13 cellular contexts compared by ENCODE assay signal in genomic region chr11:35178067-35178805, GRCh38. TPM values are rescaled to one million over a fixed set of nuclear protein-coding genes. Genes with fewer than 3 reads are reported as not detected.
DNase-seq lines count a peak whose midpoint lies in the region; ATAC-seq and TF ChIP-seq lines count a peak whose summit lies in the region.
"Had no signal": no experiment of that assay in that cellular context is flagged by ENCODE, and none has a peak within 500 bp of the region (broad histone marks: within the 10 kb centered on the region; RNA-seq: fewer than 3 reads in every experiment).

No MANE protein-coding gene starts in this region.

- no TSS peak for BruUV-seq in Calu3 (replicated peaks; lab: Mats Ljungman, UMichigan)

- intact Hi-C loops in Calu3 (cut with micrococcal nuclease; ENCODE audit: unreplicated experiment): no loop called here
- intact Hi-C loops in Right ventricle myocardium superior (cut with DNase I): no loop called here

- no peak for ATAC-seq in effector memory CD8-positive, alpha-beta T cell (replicated peaks)
- ATAC-seq in natural killer cell treated with Interleukin-12 subunit alpha and Interleukin-12 subunit beta and Interleukin-15 and Interleukin-18, amount 100 ng/mL, for 72 hours: no peak
- no peak for ATAC-seq in Right ventricle myocardium superior (ENCODE audit: poor library complexity)
- no peak for ATAC-seq in GM18907 (IDR thresholded peaks at IDR 0.05; ENCODE audit: unreplicated experiment)
- ATAC-seq in HG03460 (IDR thresholded peaks at IDR 0.05; ENCODE audit: unreplicated experiment): no peak

- H3K4me3 Mint-ChIP-seq in Calu3 (ENCODE audit: low read depth, unreplicated experiment): no peak overlapping the region
- H3K4me3 Mint-ChIP-seq in effector memory CD8-positive, alpha-beta T cell: peak overlapping the region; percentile 54 to 70
- peak overlapping the region; percentile 61 for H3K4me3 Mint-ChIP-seq in natural killer cell treated with Interleukin-12 subunit alpha and Interleukin-12 subunit beta and Interleukin-15 and Interleukin-18, amount 100 ng/mL, for 72 hours
- H3K4me3 Mint-ChIP-seq: endodermal cell had no signal

- TF ChIP-seq CTCF in Calu3 (IDR thresholded peaks at IDR 0.05; ENCODE audit: unreplicated experiment): no peak
- TF ChIP-seq CTCF in RWPE1 (conservative IDR thresholded peaks at IDR 0.05; ENCODE audit: low read depth): no peak

- H3K4me1 Mint-ChIP-seq in Calu3 (ENCODE audit: low read depth, unreplicated experiment): peaks cover 63% of the 10 kb centered on the region
- peaks cover 75 to 87% of the 10 kb centered on the region in 2 donors for H3K4me1 Mint-ChIP-seq in effector memory CD8-positive, alpha-beta T cell (ENCODE audit: low read depth in 2 of 2)
- peaks cover 80 to 88% of the 10 kb centered on the region in 2 donors for H3K4me1 Mint-ChIP-seq in natural killer cell treated with Interleukin-12 subunit alpha and Interleukin-12 subunit beta and Interleukin-15 and Interleukin-18, amount 100 ng/mL, for 72 hours (ENCODE audit: low read depth in 2 of 2)

- no peaks in the 10 kb centered on the region for H3K9me3 Mint-ChIP-seq in Calu3 (ENCODE audit: low read depth, unreplicated experiment)
- H3K9me3 Mint-ChIP-seq in effector memory CD8-positive, alpha-beta T cell: no peaks in the 10 kb centered on the region
- no peaks in the 10 kb centered on the region for H3K9me3 Mint-ChIP-seq in natural killer cell treated with Interleukin-12 subunit alpha and Interleukin-12 subunit beta and Interleukin-15 and Interleukin-18, amount 100 ng/mL, for 72 hours
- H3K9me3 Mint-ChIP-seq: endodermal cell had no signal

- peak overlapping the region; percentile 64 for H3K27ac ChIP-seq in RWPE1
- H3K27ac ChIP-seq: SJCRH30 had no signal

- H3K27ac Mint-ChIP-seq in Calu3 (ENCODE audit: unreplicated experiment): peak overlapping the region; percentile 89
- H3K27ac Mint-ChIP-seq in effector memory CD8-positive, alpha-beta T cell: peak overlapping the region; percentile 62 to 90
- peak overlapping the region; percentile 32 to 41 for H3K27ac Mint-ChIP-seq in natural killer cell treated with Interleukin-12 subunit alpha and Interleukin-12 subunit beta and Interleukin-15 and Interleukin-18, amount 100 ng/mL, for 72 hours
- H3K27ac Mint-ChIP-seq: endodermal cell, progenitor cell of endocrine pancreas had no signal

- DNase-seq in Calu3 (no peak), RWPE1 (ENCODE audit: low spot score) (no peak), Right ventricle myocardium superior (no peak)
- no peak for DNase-seq in effector memory CD8-positive, alpha-beta T cell
- DNase-seq in natural killer cell treated with Interleukin-12 subunit alpha and Interleukin-12 subunit beta and Interleukin-15 and Interleukin-18, amount 100 ng/mL, for 72 hours (ENCODE audit: low spot score): no peak
- DNase-seq in activated effector memory CD4-positive, alpha-beta T cell treated with anti-CD3 and anti-CD28 coated beads, Interleukin-2, amount 50 U/mL, for 16 hours: no peak
- DNase-seq: endodermal cell, NCI-H1105 treated with DMSO at 0.1 percent for 48 hours, NCI-H526 had no signal

- CTCF ChIA-PET in Calu3 (lab: Charles Lee): interaction anchor here (0.6 to 1.1 kb wide), 2 partner anchors 15 to 186 kb away, joined by 3 read pairs; no protein-coding TSS in a partner anchor
- CTCF ChIA-PET in RWPE1 (lab: Yijun Ruan, JAX): interaction anchor here (0.7 kb wide), 1 partner anchor 12 kb away, joined by 3 read pairs; no protein-coding TSS in a partner anchor

- H3K36me3 Mint-ChIP-seq in Calu3 (ENCODE audit: insufficient read depth, unreplicated experiment): peaks cover 84% of the 10 kb centered on the region
- H3K36me3 Mint-ChIP-seq in effector memory CD8-positive, alpha-beta T cell (ENCODE audit: insufficient read depth): peaks cover 93% of the 10 kb centered on the region
- peaks cover 58% of the 10 kb centered on the region for H3K36me3 Mint-ChIP-seq in natural killer cell treated with Interleukin-12 subunit alpha and Interleukin-12 subunit beta and Interleukin-15 and Interleukin-18, amount 100 ng/mL, for 72 hours

- no peaks in the 10 kb centered on the region for H3K27me3 Mint-ChIP-seq in Calu3 (ENCODE audit: unreplicated experiment)
- H3K27me3 Mint-ChIP-seq in effector memory CD8-positive, alpha-beta T cell: no peaks in the 10 kb centered on the region
- H3K27me3 Mint-ChIP-seq in natural killer cell treated with Interleukin-12 subunit alpha and Interleukin-12 subunit beta and Interleukin-15 and Interleukin-18, amount 100 ng/mL, for 72 hours: no peaks in the 10 kb centered on the region

- POLR2A ChIA-PET in RWPE1 (lab: Yijun Ruan, JAX; ENCODE audit: low non-redundant PET): no interaction called here

RNA-seq across cellular contexts. Expression of gene CD44, which starts 39.3 kb away (rescaled TPM):
- total RNA-seq in Calu3 (2022) (1,189 and 1,365 TPM in 2 replicates), Right ventricle myocardium superior (15.4 TPM)
- 100 to 1,000 TPM; 698 to 736 TPM for total RNA-seq in natural killer cell treated with Interleukin-12 subunit alpha and Interleukin-12 subunit beta and Interleukin-15 and Interleukin-18, amount 100 ng/mL, for 72 hours

Comparison
In these comparisons a context has a peak if more than half of its experiments do, and no peak if none do; other contexts are left out.
1. H3K27ac Mint-ChIP-seq: peak in every context shown above with its lines; median percentile 89 in Calu3; 76 in effector memory CD8-positive, alpha-beta T cell; 36 in natural killer cell treated with Interleukin-12 subunit alpha and Interleukin-12 subunit beta and Interleukin-15 and Interleukin-18, amount 100 ng/mL, for 72 hours.
2. RNA of gene CD44, which starts 39.3 kb away (total RNA-seq): 1,189 to 1,365 TPM in Calu3 and 698 to 736 TPM in natural killer cell treated with Interleukin-12 subunit alpha and Interleukin-12 subunit beta and Interleukin-15 and Interleukin-18, amount 100 ng/mL, for 72 hours; 15.4 TPM in Right ventricle myocardium superior (single experiment); every median in the first group is over 10 times any median in the second.